Comparison of ENCODE assay signal across 13 cellular contexts in the genomic region with DNA sequence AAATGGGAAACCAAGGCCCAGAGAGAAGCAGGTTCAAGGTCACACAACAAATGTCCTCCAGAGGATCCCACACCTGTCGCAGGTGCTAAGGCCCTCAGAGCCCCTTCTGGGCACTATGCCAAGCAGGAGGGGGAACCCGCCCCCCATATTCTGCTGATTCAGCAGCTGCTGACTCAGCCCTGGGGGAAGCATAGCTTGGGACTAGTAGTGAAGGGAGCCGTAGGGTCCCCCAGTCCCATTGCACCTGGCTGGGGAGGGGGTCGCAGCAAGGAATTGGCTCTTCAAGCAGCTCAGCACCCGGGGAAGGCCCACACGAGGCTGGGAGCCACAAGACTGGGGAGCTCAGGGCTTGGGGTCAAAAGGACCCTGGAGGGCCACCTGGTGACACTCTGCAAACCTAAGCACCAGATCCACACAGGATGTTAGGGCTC. TPM values are rescaled to one million over a fixed set of nuclear protein-coding genes. Genes with fewer than 3 reads are reported as not detected.
A peak's percentile ranks its signal among the peaks of the same experiment; 100 is the strongest.
DNase-seq lines count a peak whose midpoint lies in the region; ATAC-seq and TF ChIP-seq lines count a peak whose summit lies in the region.
"Had no signal": no experiment of that assay in that cellular context is flagged by ENCODE, and none has a peak within 500 bp of the region (broad histone marks: within the 10 kb centered on the region; RNA-seq: fewer than 3 reads in every experiment).

No MANE protein-coding gene starts in this region.

- H3K27me3 ChIP-seq in spleen (replicated peaks in 1 of 7), result peaks cover 0 to 41% (median 14%) of the 10 kb centered on the region in 7 donors
- peaks cover 84% of the 10 kb centered on the region for H3K27me3 ChIP-seq in gastroesophageal sphincter

- TF ChIP-seq EP300 in gastroesophageal sphincter (IDR thresholded peaks at IDR 0.05), result no peak

- peaks cover 2% of the 10 kb centered on the region for H3K27me3 Mint-ChIP-seq in activated CD4-positive, alpha-beta T cell treated with anti-CD3 and anti-CD28 coated beads, Interleukin-2, amount 10 ng/mL, durations not matched to agents 24 days and 14 days
- peaks cover 21% of the 10 kb centered on the region for H3K27me3 Mint-ChIP-seq in central memory CD8-positive, alpha-beta T cell

- no peak overlapping the region for H3K27ac Mint-ChIP-seq in activated CD4-positive, alpha-beta T cell treated with anti-CD3 and anti-CD28 coated beads, Interleukin-2, amount 10 ng/mL, durations not matched to agents 24 days and 14 days
- H3K27ac Mint-ChIP-seq in central memory CD8-positive, alpha-beta T cell (ENCODE audit: low read depth), result no peak overlapping the region
- H3K27ac Mint-ChIP-seq: HFFc6 had no signal

- TF ChIP-seq POLR2A in spleen (IDR thresholded peaks at IDR 0.05) (no peak), gastroesophageal sphincter (IDR thresholded peaks at IDR 0.05) (no peak)

- H3K9me3 Mint-ChIP-seq in activated CD4-positive, alpha-beta T cell treated with anti-CD3 and anti-CD28 coated beads, Interleukin-2, amount 10 ng/mL, durations not matched to agents 24 days and 14 days, result no peaks in the 10 kb centered on the region
- H3K9me3 Mint-ChIP-seq in central memory CD8-positive, alpha-beta T cell, result no peaks in the 10 kb centered on the region
- H3K9me3 Mint-ChIP-seq: HFFc6 had no signal

- no peak for ATAC-seq in central memory CD8-positive, alpha-beta T cell (replicated peaks; ENCODE audit: extremely low read depth, poor library complexity, severe bottlenecking)
- no peak for ATAC-seq in gastroesophageal sphincter
- ATAC-seq: left cardiac atrium had no signal

- no peak for TF ChIP-seq CTCF in spleen (IDR thresholded peaks at IDR 0.05 in 8 of 11, conservative IDR thresholded peaks at IDR 0.05 in 3 of 11)
- TF ChIP-seq CTCF in gastroesophageal sphincter (IDR thresholded peaks at IDR 0.05), result no peak

- H3K27ac ChIP-seq in spleen (no peak overlapping the region), gastroesophageal sphincter (no peak overlapping the region)

- H3K9me3 ChIP-seq in spleen, result no peaks in the 10 kb centered on the region
- H3K9me3 ChIP-seq in gastroesophageal sphincter, result no peaks in the 10 kb centered on the region

- 40 to 66% (median 63%) methylated on average over 2 to 6 of the region's 6 CpGs for WGBS in spleen, 5 donors
- WGBS in gastroesophageal sphincter (ENCODE audit: low coverage in 1 of 2), 2 donors, result 83% methylated on average over 1 of the region's 6 CpGs; no CpG with 5 or more reads in 1 of the 2 donors

- H3K4me1 ChIP-seq in spleen (peaks cover 7 to 32% (median 22%) of the 10 kb centered on the region in 6 donors), gastroesophageal sphincter (peaks cover 0 to 9% (median 0%) of the 10 kb centered on the region in 3 donors)

- H3K36me3 Mint-ChIP-seq in activated CD4-positive, alpha-beta T cell treated with anti-CD3 and anti-CD28 coated beads, Interleukin-2, amount 10 ng/mL, durations not matched to agents 24 days and 14 days (ENCODE audit: low read depth), result no peaks in the 10 kb centered on the region
- H3K36me3 Mint-ChIP-seq in central memory CD8-positive, alpha-beta T cell (ENCODE audit: insufficient read depth), result no peaks in the 10 kb centered on the region

- peaks cover 16% of the 10 kb centered on the region for H3K4me1 Mint-ChIP-seq in activated CD4-positive, alpha-beta T cell treated with anti-CD3 and anti-CD28 coated beads, Interleukin-2, amount 10 ng/mL, durations not matched to agents 24 days and 14 days
- peaks cover 13% of the 10 kb centered on the region for H3K4me1 Mint-ChIP-seq in central memory CD8-positive, alpha-beta T cell

- H3K4me3 Mint-ChIP-seq in activated CD4-positive, alpha-beta T cell treated with anti-CD3 and anti-CD28 coated beads, Interleukin-2, amount 10 ng/mL, durations not matched to agents 24 days and 14 days, result peak overlapping the region; percentile 58
- H3K4me3 Mint-ChIP-seq in central memory CD8-positive, alpha-beta T cell, result peak overlapping the region; percentile 77
- H3K4me3 Mint-ChIP-seq: HFFc6 had no signal

- intact Hi-C loops in activated CD4-positive, alpha-beta T cell treated with anti-CD3 and anti-CD28 coated beads, Interleukin-2, amount 10 ng/mL, durations not matched to agents 24 days and 14 days (cut with micrococcal nuclease), result loop anchor here (5.0 kb wide), 1 partner anchor 37 kb away; no protein-coding TSS in a partner anchor
- intact Hi-C loops in spleen (cut with DNase I; ENCODE audit: low total_unique reads), result no loop called here

- no peak overlapping the region for H3K4me3 ChIP-seq in spleen
- H3K4me3 ChIP-seq in gastroesophageal sphincter, result no peak overlapping the region

- H3K36me3 ChIP-seq in spleen (no peaks in the 10 kb centered on the region), gastroesophageal sphincter (no peaks in the 10 kb centered on the region)

- no peak for DNase-seq in activated CD4-positive, alpha-beta T cell treated with anti-CD3 and anti-CD28 coated beads, Interleukin-2, amount 10 ng/mL, durations not matched to agents 24 days and 14 days
- DNase-seq in activated CD4-positive, alpha-beta T cell treated with anti-CD3 and anti-CD28 coated beads for 4 hours, result no peak
- DNase-seq in NAMALWA (ENCODE audit: low spot score) (peak; percentile 50), spleen (peak; percentile 57), NCI-H446 (lab: John Stamatoyannopoulos, UW) (no peak), NCI-H2171 (lab: John Stamatoyannopoulos, UW) (no peak)
- no peak for DNase-seq in central memory CD8-positive, alpha-beta T cell (ENCODE audit: low spot score in 2 of 2)
- DNase-seq: HFFc6; left cardiac atrium; MM.1S; stimulated activated naive CD4-positive, alpha-beta T cell; T-helper 9 cell had no signal

RNA-seq across cellular contexts. Expression of gene RASAL1, which starts 1.0 kb away (rescaled TPM):
- 0.52 and 1.1 TPM in 2 replicates for total RNA-seq in activated CD4-positive, alpha-beta T cell treated with anti-CD3 and anti-CD28 coated beads, Interleukin-2, amount 10 ng/mL, durations not matched to agents 24 days and 14 days
- total RNA-seq in spleen (1 to 10 TPM in 1 of 7 donors, under 1 TPM in 4, not detected in 2; 0.13 to 1.7 (median 0.57) TPM), gastroesophageal sphincter (1 to 10 TPM in 1 of 4 donors, not detected in 3; 1.7 TPM)
- 1 to 10 TPM in 1 of 3 donors, under 1 TPM in 2; 0.58 to 1.1 (median 0.91) TPM for polyA plus RNA-seq in spleen
- total RNA-seq: HFFc6, left cardiac atrium had no signal

RNA-seq across cellular contexts. Expression of gene CFAP73, which starts 15.0 kb away (rescaled TPM):
- not detected in 2 replicates for total RNA-seq in activated CD4-positive, alpha-beta T cell treated with anti-CD3 and anti-CD28 coated beads, Interleukin-2, amount 10 ng/mL, durations not matched to agents 24 days and 14 days
- total RNA-seq in spleen (not detected), gastroesophageal sphincter (not detected)
- under 1 TPM; 0.64 to 0.71 (median 0.70) TPM for polyA plus RNA-seq in spleen
- total RNA-seq: left cardiac atrium had no signal

RNA-seq across cellular contexts. Expression of gene DDX54, which starts 50.7 kb away (rescaled TPM):
- total RNA-seq in activated CD4-positive, alpha-beta T cell treated with anti-CD3 and anti-CD28 coated beads, Interleukin-2, amount 10 ng/mL, durations not matched to agents 24 days and 14 days, result 122 and 127 TPM in 2 replicates
- total RNA-seq in spleen, result 10 to 100 TPM; 44.4 to 73.1 (median 59.8) TPM
- polyA plus RNA-seq in spleen, result 10 to 100 TPM; 47.9 to 80.3 (median 69.9) TPM
- 10 to 100 TPM; 38.0 to 60.4 (median 53.3) TPM for total RNA-seq in gastroesophageal sphincter

RNA-seq across cellular contexts. Expression of gene RITA1, which starts 51.0 kb away (rescaled TPM):
- total RNA-seq in activated CD4-positive, alpha-beta T cell treated with anti-CD3 and anti-CD28 coated beads, Interleukin-2, amount 10 ng/mL, durations not matched to agents 24 days and 14 days, result 25.5 and 25.8 TPM in 2 replicates
- total RNA-seq in spleen (10 to 100 TPM; 11.1 to 15.6 (median 11.9) TPM), gastroesophageal sphincter (10 to 100 TPM; 12.3 to 22.8 (median 16.6) TPM)
- polyA plus RNA-seq in spleen, result 10 to 100 TPM in 2 of 3 donors, 1 to 10 TPM in 1; 9.0 to 15.5 (median 13.0) TPM

Comparison
In these comparisons a context has a peak if more than half of its experiments do, and no peak if none do; other contexts are left out.
1. DNase-seq: peak in NAMALWA (single experiment) and spleen (single experiment); none in activated CD4-positive, alpha-beta T cell treated with anti-CD3 and anti-CD28 coated beads, Interleukin-2, amount 10 ng/mL, durations not matched to agents 24 days and 14 days (single experiment), activated CD4-positive, alpha-beta T cell treated with anti-CD3 and anti-CD28 coated beads for 4 hours (0 of 2), central memory CD8-positive, alpha-beta T cell (0 of 2), NCI-H446 (0 of 2) and NCI-H2171 (single experiment).